In genomic region chr9:4679268-4680177, GRCh38 we compare ENCODE assay signal across 1 cellular context.
TF ChIP-seq lines count a peak whose summit lies in the region.

CDC37L1 (plus strand) TSS chr9:4679569; CDS start chr9:4679768, 199 bp downstream.

TF ChIP-seq in K562, 482 proteins besides CTCF, POLR2A, EP300 and RAD21 (continued from another document and continues in another):
- TF ChIP-seq MGA (IDR thresholded peaks at IDR 0.05) (peak; percentile 64), PCBP2 (IDR thresholded peaks at IDR 0.05; ENCODE audit: low read depth, low read length, poor library complexity, severe bottlenecking) (no peak), HDAC3 (IDR thresholded peaks at IDR 0.05; ENCODE audit: borderline replicate concordance, partially characterized antibody) (no peak), MXD1 (CRISPR knock-in tag; IDR thresholded peaks at IDR 0.05; ENCODE audit: borderline replicate concordance, poor library complexity, severe bottlenecking) (no peak), ZFP1 (CRISPR knock-in tag; IDR thresholded peaks at IDR 0.05) (no peak), NRF1 (conservative IDR thresholded peaks at IDR 0.05 in 1 of 2, IDR thresholded peaks at IDR 0.05 in 1 of 2) (peak; percentile 59 to 66), EGR1 (conservative IDR thresholded peaks at IDR 0.05) (no peak), KLF10 (CRISPR knock-in tag; IDR thresholded peaks at IDR 0.05) (no peak), MECOM (CRISPR knock-in tag; IDR thresholded peaks at IDR 0.05) (no peak), ZBTB26 (CRISPR knock-in tag; IDR thresholded peaks at IDR 0.05) (no peak), HNRNPL (IDR thresholded peaks at IDR 0.05; ENCODE audit: low read depth, low read length) (no peak), TRIM28 (IDR thresholded peaks at IDR 0.05) (no peak), SMARCA5 (IDR thresholded peaks at IDR 0.05) (no peak), COPS2 (conservative IDR thresholded peaks at IDR 0.05) (no peak), PHF21A (IDR thresholded peaks at IDR 0.05; ENCODE audit: borderline replicate concordance, low read depth) (no peak), CCAR2 (IDR thresholded peaks at IDR 0.05; ENCODE audit: low read depth, low read length) (no peak), FOXK1 (CRISPR knock-in tag; IDR thresholded peaks at IDR 0.05; ENCODE audit: borderline replicate concordance) (0 out of 2 replicates have a peak, but pooled peaks have one; percentile 69), MITF (IDR thresholded peaks at IDR 0.05) (no peak), ZNF324 (CRISPR knock-in tag; IDR thresholded peaks at IDR 0.05) (no peak), FOXK2 (conservative IDR thresholded peaks at IDR 0.05 in 1 of 2, IDR thresholded peaks at IDR 0.05 in 1 of 2; ENCODE audit: low read depth in 2 of 2) (peak; percentile 40 to 42; a peak in 3 of 4 replicates), ZZZ3 (IDR thresholded peaks at IDR 0.05) (no peak), TEAD1 (CRISPR knock-in tag; IDR thresholded peaks at IDR 0.05) (no peak), ZC3H8 (IDR thresholded peaks at IDR 0.05) (no peak), NFE2L1 (tag; IDR thresholded peaks at IDR 0.05; ENCODE audit: borderline replicate concordance, low read depth) (no peak), TFE3 (CRISPR knock-in tag; IDR thresholded peaks at IDR 0.05) (no peak), ZNF217 (CRISPR knock-in tag; IDR thresholded peaks at IDR 0.05) (no peak), NCOR1 (IDR thresholded peaks at IDR 0.05) (no peak), NR4A1 (CRISPR knock-in tag; IDR thresholded peaks at IDR 0.05) (no peak), NR4A1 (tag; IDR thresholded peaks at IDR 0.05) (no peak), CREBBP (IDR thresholded peaks at IDR 0.05; ENCODE audit: low read depth, low read length) (no peak), UBTF (IDR thresholded peaks at IDR 0.05; ENCODE audit: borderline replicate concordance in 1 of 2, low read depth in 2 of 2, low read length in 2 of 2) (peak in 1 of 2 experiments; percentile 64; a peak in 1 of 4 replicates), ILF3 (IDR thresholded peaks at IDR 0.05; ENCODE audit: borderline replicate concordance) (no peak), NBN (IDR thresholded peaks at IDR 0.05; ENCODE audit: low read depth) (peak; percentile 60; the same call in 1 of the 2 replicates), ELK1 (CRISPR knock-in tag; IDR thresholded peaks at IDR 0.05) (no peak), ZNF24 (IDR thresholded peaks at IDR 0.05) (0 out of 2 replicates have a peak, but pooled peaks have one; percentile 11), ZNF77 (CRISPR knock-in tag; IDR thresholded peaks at IDR 0.05) (no peak), ZNF431 (CRISPR knock-in tag; IDR thresholded peaks at IDR 0.05) (no peak), ZNF79 (CRISPR knock-in tag; IDR thresholded peaks at IDR 0.05; ENCODE audit: low read depth) (no peak), TSC22D4 (tag; IDR thresholded peaks at IDR 0.05) (no peak), DNMT1 (IDR thresholded peaks at IDR 0.05) (no peak), MTA1 (IDR thresholded peaks at IDR 0.05; ENCODE audit: borderline replicate concordance) (0 out of 2 replicates have a peak, but pooled peaks have one; percentile 32)
